In the genomic region with DNA sequence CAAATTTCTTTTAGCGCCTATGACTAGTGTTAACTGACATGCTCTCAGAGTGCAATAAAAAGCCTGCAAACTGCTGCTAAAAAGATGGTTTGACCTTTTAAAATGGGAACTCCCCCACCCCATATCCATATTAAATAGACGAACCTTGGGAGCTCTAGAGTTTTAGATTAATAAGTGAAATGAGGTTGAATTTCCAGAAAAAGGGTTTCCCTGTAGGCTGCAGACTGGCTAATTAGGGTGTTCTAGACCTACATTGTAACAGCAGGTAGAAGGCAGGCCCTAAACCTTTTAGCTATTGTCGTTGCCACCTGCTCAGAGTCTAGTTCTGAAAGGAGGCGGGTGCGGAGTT, we compare ENCODE assay signal across 2 cellular contexts.
TF ChIP-seq lines count a peak whose summit lies in the region.

No MANE protein-coding gene starts in this region.

TF ChIP-seq in GM23338, 12 proteins besides CTCF, POLR2A, EP300 and RAD21:
- TF ChIP-seq, protein P1, sequence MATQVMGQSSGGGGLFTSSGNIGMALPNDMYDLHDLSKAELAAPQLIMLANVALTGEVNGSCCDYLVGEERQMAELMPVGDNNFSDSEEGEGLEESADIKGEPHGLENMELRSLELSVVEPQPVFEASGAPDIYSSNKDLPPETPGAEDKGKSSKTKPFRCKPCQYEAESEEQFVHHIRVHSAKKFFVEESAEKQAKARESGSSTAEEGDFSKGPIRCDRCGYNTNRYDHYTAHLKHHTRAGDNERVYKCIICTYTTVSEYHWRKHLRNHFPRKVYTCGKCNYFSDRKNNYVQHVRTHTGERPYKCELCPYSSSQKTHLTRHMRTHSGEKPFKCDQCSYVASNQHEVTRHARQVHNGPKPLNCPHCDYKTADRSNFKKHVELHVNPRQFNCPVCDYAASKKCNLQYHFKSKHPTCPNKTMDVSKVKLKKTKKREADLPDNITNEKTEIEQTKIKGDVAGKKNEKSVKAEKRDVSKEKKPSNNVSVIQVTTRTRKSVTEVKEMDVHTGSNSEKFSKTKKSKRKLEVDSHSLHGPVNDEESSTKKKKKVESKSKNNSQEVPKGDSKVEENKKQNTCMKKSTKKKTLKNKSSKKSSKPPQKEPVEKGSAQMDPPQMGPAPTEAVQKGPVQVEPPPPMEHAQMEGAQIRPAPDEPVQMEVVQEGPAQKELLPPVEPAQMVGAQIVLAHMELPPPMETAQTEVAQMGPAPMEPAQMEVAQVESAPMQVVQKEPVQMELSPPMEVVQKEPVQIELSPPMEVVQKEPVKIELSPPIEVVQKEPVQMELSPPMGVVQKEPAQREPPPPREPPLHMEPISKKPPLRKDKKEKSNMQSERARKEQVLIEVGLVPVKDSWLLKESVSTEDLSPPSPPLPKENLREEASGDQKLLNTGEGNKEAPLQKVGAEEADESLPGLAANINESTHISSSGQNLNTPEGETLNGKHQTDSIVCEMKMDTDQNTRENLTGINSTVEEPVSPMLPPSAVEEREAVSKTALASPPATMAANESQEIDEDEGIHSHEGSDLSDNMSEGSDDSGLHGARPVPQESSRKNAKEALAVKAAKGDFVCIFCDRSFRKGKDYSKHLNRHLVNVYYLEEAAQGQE (IDR thresholded peaks at IDR 0.05; ENCODE audit: unreplicated experiment): no peak
- TF ChIP-seq EZH2 (IDR thresholded peaks at IDR 0.05; ENCODE audit: low read depth, unreplicated experiment) (peak; percentile 51), NANOG (IDR thresholded peaks at IDR 0.05; ENCODE audit: borderline replicate concordance) (no peak), EZH2phosphoT487 (IDR thresholded peaks at IDR 0.05; ENCODE audit: unreplicated experiment) (no peak)

TF ChIP-seq in H1, 55 proteins besides CTCF, POLR2A, EP300 and RAD21:
- TF ChIP-seq SP4 (IDR thresholded peaks at IDR 0.05; ENCODE audit: low read length) (no peak), POU5F1 (IDR thresholded peaks at IDR 0.05; ENCODE audit: low read depth, low read length) (no peak), KDM1A (IDR thresholded peaks at IDR 0.05; ENCODE audit: borderline replicate concordance, low read length) (no peak), EZH2 (IDR thresholded peaks at IDR 0.05; ENCODE audit: low read depth, low read length, severe bottlenecking) (no peak), RBBP5 (IDR thresholded peaks at IDR 0.05; ENCODE audit: borderline replicate concordance, low read depth, low read length) (no peak), GABPA (IDR thresholded peaks at IDR 0.05; ENCODE audit: borderline replicate concordance, insufficient read depth, low read length) (no peak), PHF8 (conservative IDR thresholded peaks at IDR 0.05; ENCODE audit: low read depth, low read length) (no peak), TAF1 (IDR thresholded peaks at IDR 0.05; ENCODE audit: low read depth, low read length) (no peak)
- TF ChIP-seq, protein P2, sequence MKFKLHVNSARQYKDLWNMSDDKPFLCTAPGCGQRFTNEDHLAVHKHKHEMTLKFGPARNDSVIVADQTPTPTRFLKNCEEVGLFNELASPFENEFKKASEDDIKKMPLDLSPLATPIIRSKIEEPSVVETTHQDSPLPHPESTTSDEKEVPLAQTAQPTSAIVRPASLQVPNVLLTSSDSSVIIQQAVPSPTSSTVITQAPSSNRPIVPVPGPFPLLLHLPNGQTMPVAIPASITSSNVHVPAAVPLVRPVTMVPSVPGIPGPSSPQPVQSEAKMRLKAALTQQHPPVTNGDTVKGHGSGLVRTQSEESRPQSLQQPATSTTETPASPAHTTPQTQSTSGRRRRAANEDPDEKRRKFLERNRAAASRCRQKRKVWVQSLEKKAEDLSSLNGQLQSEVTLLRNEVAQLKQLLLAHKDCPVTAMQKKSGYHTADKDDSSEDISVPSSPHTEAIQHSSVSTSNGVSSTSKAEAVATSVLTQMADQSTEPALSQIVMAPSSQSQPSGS (IDR thresholded peaks at IDR 0.05; ENCODE audit: low read length): no peak
- TF ChIP-seq, protein P3, sequence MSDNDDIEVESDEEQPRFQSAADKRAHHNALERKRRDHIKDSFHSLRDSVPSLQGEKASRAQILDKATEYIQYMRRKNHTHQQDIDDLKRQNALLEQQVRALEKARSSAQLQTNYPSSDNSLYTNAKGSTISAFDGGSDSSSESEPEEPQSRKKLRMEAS (IDR thresholded peaks at IDR 0.05): no peak
